In the genomic region with DNA sequence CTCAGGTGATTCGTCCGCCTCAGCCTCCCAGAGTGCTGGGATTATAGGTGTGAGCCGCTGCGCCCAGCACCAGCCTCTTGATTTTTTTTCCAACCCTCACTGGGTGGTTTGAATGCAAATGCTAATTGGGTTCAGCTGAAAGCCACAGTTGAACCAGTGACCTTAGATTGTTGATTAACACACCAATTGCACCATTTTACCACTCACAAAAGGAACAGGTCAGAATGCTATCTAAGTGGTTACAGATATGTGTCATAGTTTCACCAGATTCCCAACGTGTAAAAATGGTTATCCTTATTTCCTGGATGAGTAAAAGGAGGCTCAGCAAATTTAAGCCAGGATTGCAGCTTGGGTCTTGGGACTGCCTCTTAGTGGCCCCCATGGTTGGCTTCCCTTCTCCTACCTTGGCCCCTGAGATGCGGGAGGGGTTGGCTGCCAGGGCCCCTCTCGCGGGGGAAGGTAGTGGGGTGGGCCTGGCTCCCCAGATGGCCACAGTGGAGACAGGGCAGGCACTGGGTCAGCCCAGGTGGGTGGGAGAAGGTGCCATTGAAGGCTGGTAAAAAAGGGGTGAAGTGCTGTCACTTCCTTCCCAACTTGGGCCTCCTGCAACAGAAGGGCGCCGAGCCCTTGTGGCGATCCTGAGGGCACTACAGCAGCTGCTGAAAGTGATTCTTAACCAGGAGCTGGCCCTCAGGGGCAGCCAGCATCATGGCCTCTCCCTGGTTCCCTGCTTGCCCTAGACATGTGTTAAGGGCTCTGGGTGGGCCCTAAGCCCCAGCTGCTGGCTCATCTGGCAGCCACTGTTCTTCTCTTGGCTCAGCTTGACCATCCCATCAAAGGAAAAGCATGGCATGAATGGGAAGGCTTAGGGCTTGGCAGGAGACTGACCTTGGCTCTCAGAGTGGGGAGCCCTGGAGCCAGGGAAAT, we compare ENCODE assay signal across 1 cellular context.
TF ChIP-seq lines count a peak whose summit lies in the region.

No MANE protein-coding gene starts in this region.

TF ChIP-seq in GM23338, 12 proteins besides CTCF, POLR2A, EP300 and RAD21 (continued from another document):
- TF ChIP-seq, protein P1, sequence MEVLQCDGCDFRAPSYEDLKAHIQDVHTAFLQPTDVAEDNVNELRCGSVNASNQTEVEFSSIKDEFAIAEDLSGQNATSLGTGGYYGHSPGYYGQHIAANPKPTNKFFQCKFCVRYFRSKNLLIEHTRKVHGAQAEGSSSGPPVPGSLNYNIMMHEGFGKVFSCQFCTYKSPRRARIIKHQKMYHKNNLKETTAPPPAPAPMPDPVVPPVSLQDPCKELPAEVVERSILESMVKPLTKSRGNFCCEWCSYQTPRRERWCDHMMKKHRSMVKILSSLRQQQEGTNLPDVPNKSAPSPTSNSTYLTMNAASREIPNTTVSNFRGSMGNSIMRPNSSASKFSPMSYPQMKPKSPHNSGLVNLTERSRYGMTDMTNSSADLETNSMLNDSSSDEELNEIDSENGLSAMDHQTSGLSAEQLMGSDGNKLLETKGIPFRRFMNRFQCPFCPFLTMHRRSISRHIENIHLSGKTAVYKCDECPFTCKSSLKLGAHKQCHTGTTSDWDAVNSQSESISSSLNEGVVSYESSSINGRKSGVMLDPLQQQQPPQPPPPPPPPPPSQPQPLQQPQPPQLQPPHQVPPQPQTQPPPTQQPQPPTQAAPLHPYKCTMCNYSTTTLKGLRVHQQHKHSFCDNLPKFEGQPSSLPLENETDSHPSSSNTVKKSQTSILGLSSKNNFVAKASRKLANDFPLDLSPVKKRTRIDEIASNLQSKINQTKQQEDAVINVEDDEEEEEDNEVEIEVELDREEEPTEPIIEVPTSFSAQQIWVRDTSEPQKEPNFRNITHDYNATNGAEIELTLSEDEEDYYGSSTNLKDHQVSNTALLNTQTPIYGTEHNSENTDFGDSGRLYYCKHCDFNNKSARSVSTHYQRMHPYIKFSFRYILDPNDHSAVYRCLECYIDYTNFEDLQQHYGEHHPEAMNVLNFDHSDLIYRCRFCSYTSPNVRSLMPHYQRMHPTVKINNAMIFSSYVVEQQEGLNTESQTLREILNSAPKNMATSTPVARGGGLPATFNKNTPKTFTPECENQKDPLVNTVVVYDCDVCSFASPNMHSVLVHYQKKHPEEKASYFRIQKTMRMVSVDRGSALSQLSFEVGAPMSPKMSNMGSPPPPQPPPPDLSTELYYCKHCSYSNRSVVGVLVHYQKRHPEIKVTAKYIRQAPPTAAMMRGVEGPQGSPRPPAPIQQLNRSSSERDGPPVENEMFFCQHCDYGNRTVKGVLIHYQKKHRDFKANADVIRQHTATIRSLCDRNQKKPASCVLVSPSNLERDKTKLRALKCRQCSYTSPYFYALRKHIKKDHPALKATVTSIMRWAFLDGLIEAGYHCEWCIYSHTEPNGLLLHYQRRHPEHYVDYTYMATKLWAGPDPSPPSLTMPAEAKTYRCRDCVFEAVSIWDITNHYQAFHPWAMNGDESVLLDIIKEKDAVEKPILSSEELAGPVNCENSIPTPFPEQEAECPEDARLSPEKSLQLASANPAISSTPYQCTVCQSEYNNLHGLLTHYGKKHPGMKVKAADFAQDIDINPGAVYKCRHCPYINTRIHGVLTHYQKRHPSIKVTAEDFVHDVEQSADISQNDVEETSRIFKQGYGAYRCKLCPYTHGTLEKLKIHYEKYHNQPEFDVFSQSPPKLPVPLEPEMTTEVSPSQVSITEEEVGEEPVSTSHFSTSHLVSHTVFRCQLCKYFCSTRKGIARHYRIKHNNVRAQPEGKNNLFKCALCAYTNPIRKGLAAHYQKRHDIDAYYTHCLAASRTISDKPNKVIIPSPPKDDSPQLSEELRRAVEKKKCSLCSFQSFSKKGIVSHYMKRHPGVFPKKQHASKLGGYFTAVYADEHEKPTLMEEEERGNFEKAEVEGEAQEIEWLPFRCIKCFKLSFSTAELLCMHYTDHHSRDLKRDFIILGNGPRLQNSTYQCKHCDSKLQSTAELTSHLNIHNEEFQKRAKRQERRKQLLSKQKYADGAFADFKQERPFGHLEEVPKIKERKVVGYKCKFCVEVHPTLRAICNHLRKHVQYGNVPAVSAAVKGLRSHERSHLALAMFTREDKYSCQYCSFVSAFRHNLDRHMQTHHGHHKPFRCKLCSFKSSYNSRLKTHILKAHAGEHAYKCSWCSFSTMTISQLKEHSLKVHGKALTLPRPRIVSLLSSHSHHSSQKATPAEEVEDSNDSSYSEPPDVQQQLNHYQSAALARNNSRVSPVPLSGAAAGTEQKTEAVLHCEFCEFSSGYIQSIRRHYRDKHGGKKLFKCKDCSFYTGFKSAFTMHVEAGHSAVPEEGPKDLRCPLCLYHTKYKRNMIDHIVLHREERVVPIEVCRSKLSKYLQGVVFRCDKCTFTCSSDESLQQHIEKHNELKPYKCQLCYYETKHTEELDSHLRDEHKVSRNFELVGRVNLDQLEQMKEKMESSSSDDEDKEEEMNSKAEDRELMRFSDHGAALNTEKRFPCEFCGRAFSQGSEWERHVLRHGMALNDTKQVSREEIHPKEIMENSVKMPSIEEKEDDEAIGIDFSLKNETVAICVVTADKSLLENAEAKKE (CRISPR knock-in tag; IDR thresholded peaks at IDR 0.05) = no peak
- no peak for TF ChIP-seq NANOG (IDR thresholded peaks at IDR 0.05; ENCODE audit: borderline replicate concordance)
- no peak for TF ChIP-seq JUNB (IDR thresholded peaks at IDR 0.05; ENCODE audit: unreplicated experiment)
- no peak for TF ChIP-seq REST (IDR thresholded peaks at IDR 0.05; ENCODE audit: unreplicated experiment)
- TF ChIP-seq, protein P2, sequence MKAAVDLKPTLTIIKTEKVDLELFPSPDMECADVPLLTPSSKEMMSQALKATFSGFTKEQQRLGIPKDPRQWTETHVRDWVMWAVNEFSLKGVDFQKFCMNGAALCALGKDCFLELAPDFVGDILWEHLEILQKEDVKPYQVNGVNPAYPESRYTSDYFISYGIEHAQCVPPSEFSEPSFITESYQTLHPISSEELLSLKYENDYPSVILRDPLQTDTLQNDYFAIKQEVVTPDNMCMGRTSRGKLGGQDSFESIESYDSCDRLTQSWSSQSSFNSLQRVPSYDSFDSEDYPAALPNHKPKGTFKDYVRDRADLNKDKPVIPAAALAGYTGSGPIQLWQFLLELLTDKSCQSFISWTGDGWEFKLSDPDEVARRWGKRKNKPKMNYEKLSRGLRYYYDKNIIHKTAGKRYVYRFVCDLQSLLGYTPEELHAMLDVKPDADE (IDR thresholded peaks at IDR 0.05) = no peak
- TF ChIP-seq EZH2 (IDR thresholded peaks at IDR 0.05; ENCODE audit: low read depth, unreplicated experiment) = no peak
- TF ChIP-seq ZNF114 (CRISPR knock-in tag; IDR thresholded peaks at IDR 0.05) = no peak
- no peak for TF ChIP-seq STAT1 (IDR thresholded peaks at IDR 0.05; ENCODE audit: unreplicated experiment)
- no peak for TF ChIP-seq ZNF331 (CRISPR knock-in tag; IDR thresholded peaks at IDR 0.05; ENCODE audit: low read depth)
- TF ChIP-seq POLR2AphosphoS5 (IDR thresholded peaks at IDR 0.05; ENCODE audit: low read depth) = no peak
- no peak for TF ChIP-seq EZH2phosphoT487 (IDR thresholded peaks at IDR 0.05; ENCODE audit: unreplicated experiment)
